ENCODE assay signal across 8 cellular contexts in genomic region chr1:230212405-230212936, GRCh38.
DNase-seq lines count a peak whose midpoint lies in the region; ATAC-seq lines count a peak whose summit lies in the region.

No MANE protein-coding gene starts in this region.

- peaks cover 0 to 49% (median 17%) of the 10 kb centered on the region in 5 donors for H3K36me3 Mint-ChIP-seq in naive thymus-derived CD4-positive, alpha-beta T cell

- CTCF ChIA-PET in naive thymus-derived CD4-positive, alpha-beta T cell (lab: Charles Lee), result no interaction called here

- ATAC-seq in GM18502 (IDR thresholded peaks at IDR 0.05; ENCODE audit: poor library complexity, unreplicated experiment) (peak; percentile 56), GM21619 (IDR thresholded peaks at IDR 0.05; ENCODE audit: unreplicated experiment) (peak; percentile 34)
- peak; percentile 63 for ATAC-seq in naive thymus-derived CD4-positive, alpha-beta T cell

- no peaks in the 10 kb centered on the region for H3K36me3 ChIP-seq in naive thymus-derived CD4-positive, alpha-beta T cell (ENCODE audit: control insufficient read depth in 2 of 3, insufficient read depth in 3 of 3, low read length in 3 of 3)

- no peaks in the 10 kb centered on the region for H3K27me3 Mint-ChIP-seq in naive thymus-derived CD4-positive, alpha-beta T cell

- no peaks in the 10 kb centered on the region for H3K27me3 ChIP-seq in naive thymus-derived CD4-positive, alpha-beta T cell (ENCODE audit: control insufficient read depth in 2 of 2, insufficient read depth in 2 of 2, low read length in 2 of 2)

- POLR2A ChIA-PET in naive thymus-derived CD4-positive, alpha-beta T cell (lab: Charles Lee), result no interaction called here

- peaks cover 0 to 4% (median 0%) of the 10 kb centered on the region in 11 donors for H3K9me3 Mint-ChIP-seq in naive thymus-derived CD4-positive, alpha-beta T cell

- peaks cover 29 to 54% (median 49%) of the 10 kb centered on the region in 7 donors for H3K4me1 Mint-ChIP-seq in naive thymus-derived CD4-positive, alpha-beta T cell

- intact Hi-C loops in naive thymus-derived CD4-positive, alpha-beta T cell (cut with micrococcal nuclease), result no loop called here

- H3K4me3 Mint-ChIP-seq in naive thymus-derived CD4-positive, alpha-beta T cell, result peak overlapping the region in 5 of 10 donors; percentile 6 to 81 (median 28)

- H3K4me3 ChIP-seq in naive thymus-derived CD4-positive, alpha-beta T cell (ENCODE audit: low read length), result no peak overlapping the region

- H3K9me3 ChIP-seq in naive thymus-derived CD4-positive, alpha-beta T cell (ENCODE audit: control insufficient read depth in 2 of 3, low read length in 3 of 3), result no peaks in the 10 kb centered on the region

- H3K27ac Mint-ChIP-seq in naive thymus-derived CD4-positive, alpha-beta T cell, result peak overlapping the region in 7 of 9 donors; percentile 0 to 84 (median 63)

- no peaks in the 10 kb centered on the region for H3K4me1 ChIP-seq in naive thymus-derived CD4-positive, alpha-beta T cell (ENCODE audit: control insufficient read depth in 2 of 2, insufficient read depth in 2 of 2, low read length in 2 of 2)

- DNase-seq in NOMO-1 treated with DMSO at 0.1 percent for 48 hours (lab: John Stamatoyannopoulos, UW; ENCODE audit: unreplicated experiment) (peak; percentile 34), NCI-H524 treated with DMSO at 0.1 percent for 48 hours (lab: John Stamatoyannopoulos, UW) (no peak), epidermal melanocyte (ENCODE audit: insufficient read length, low spot score) (no peak), NCI-H774 (lab: John Stamatoyannopoulos, UW) (no peak), NCI-H146 treated with DMSO at 0.1 percent for 48 hours (lab: John Stamatoyannopoulos, UW; ENCODE audit: unreplicated experiment) (no peak)
- DNase-seq in naive thymus-derived CD4-positive, alpha-beta T cell, result no peak

- H3K27ac ChIP-seq in naive thymus-derived CD4-positive, alpha-beta T cell (ENCODE audit: low read depth, low read length), result no peak overlapping the region
